Comparison of ENCODE assay signal across 11 cellular contexts in genomic region chr6:33280539-33280938, GRCh38. TPM values are rescaled to one million over a fixed set of nuclear protein-coding genes. Genes with fewer than 3 reads are reported as not detected.
A peak's percentile ranks its signal among the peaks of the same experiment; 100 is the strongest.
DNase-seq lines count a peak whose midpoint lies in the region; ATAC-seq and TF ChIP-seq lines count a peak whose summit lies in the region.
"Had no signal": no experiment of that assay in that cellular context is flagged by ENCODE, and none has a peak within 500 bp of the region (broad histone marks: within the 10 kb centered on the region; RNA-seq: fewer than 3 reads in every experiment).

No MANE protein-coding gene starts in this region.

- H4K91ac ChIP-seq in neuronal stem cell (ENCODE audit: low read depth, low read length, poor library complexity): no peak overlapping the region

- H3K79me1 ChIP-seq in neuronal stem cell (ENCODE audit: low read depth, low read length): peaks cover 2% of the 10 kb centered on the region

- H3K27me3 ChIP-seq in CD4-positive, CD25-positive, alpha-beta regulatory T cell (ENCODE audit: control insufficient read depth, insufficient read depth, low read length): no peaks in the 10 kb centered on the region
- H3K27me3 ChIP-seq in HCT116 (ENCODE audit: insufficient read depth, low read length) (no peaks in the 10 kb centered on the region), neuronal stem cell (ENCODE audit: control insufficient read depth in 3 of 3, insufficient read depth in 3 of 3, low read depth in 1 of 3, low read length in 3 of 3) (no peaks in the 10 kb centered on the region)
- H3K27me3 ChIP-seq: testis had no signal

- H2AK5ac ChIP-seq in neuronal stem cell (ENCODE audit: low read depth, low read length): no peak overlapping the region

- H3K36me3 ChIP-seq in CD4-positive, CD25-positive, alpha-beta regulatory T cell (ENCODE audit: control insufficient read depth, insufficient read depth, low read length): peaks cover 40% of the 10 kb centered on the region
- H3K36me3 ChIP-seq in HCT116 (ENCODE audit: control insufficient read depth in 1 of 2, insufficient read depth in 2 of 2, low read length in 2 of 2): peaks cover 22 to 43% of the 10 kb centered on the region in 2 experiments; a peak in 3 of 4 replicates
- H3K36me3 ChIP-seq in neuronal stem cell (replicated peaks in 1 of 2; ENCODE audit: control insufficient read depth in 2 of 2, insufficient read depth in 2 of 2, low read length in 2 of 2): peaks cover 33 to 74% of the 10 kb centered on the region in 2 donors

- POLR2A ChIA-PET in HCT116 (lab: Charles Lee) (no interaction called here), GM10248 (lab: Yijun Ruan, JAX) (interaction anchor here (0.8 to 1.0 kb wide), 2 partner anchors 8 to 9 kb away, joined by 3 to 7 read pairs; partner anchors contain the start of genes PFDN6, RPS18, VPS52 and WDR46)

- no peak overlapping the region for H3K27ac ChIP-seq in CD4-positive, CD25-positive, alpha-beta regulatory T cell (ENCODE audit: insufficient read depth, low read length, poor library complexity, severe bottlenecking)
- H3K27ac ChIP-seq in HCT116 (ENCODE audit: low read depth, low read length): peak overlapping the region; percentile 82
- H3K27ac ChIP-seq in neuronal stem cell (replicated peaks; ENCODE audit: low read length): no peak overlapping the region
- H3K27ac ChIP-seq: testis had no signal

- CTCF ChIA-PET in HCT116 (lab: Charles Lee): no interaction called here
- CTCF ChIA-PET in GM10248 (lab: Yijun Ruan, JAX): interaction anchor here (0.8 to 1.6 kb wide), 3 partner anchors 9 to 21 kb away, joined by 3 read pairs; partner anchors contain the start of genes PFDN6, RGL2 and WDR46

- no peak overlapping the region for H2BK12ac ChIP-seq in neuronal stem cell (ENCODE audit: low read length)

- TF ChIP-seq POLR2A in HCT116 (IDR thresholded peaks at IDR 0.05; ENCODE audit: borderline replicate concordance, extremely low read depth, insufficient read depth, insufficient read length): no peak

- no CpG with 5 or more reads among the region's 6 CpGs for WGBS in neuronal stem cell (ENCODE audit: extremely low coverage in 2 of 2, insufficient read length in 2 of 2, insufficient replicate concordance in 1 of 2), 2 donors

- DNase-seq in CD4-positive, CD25-positive, alpha-beta regulatory T cell: no peak
- DNase-seq in HCT116 (ENCODE audit: low read depth, low spot score): no peak
- DNase-seq in activated naive CD8-positive, alpha-beta T cell treated with anti-CD3 and anti-CD28 coated beads, Interleukin-2, amount 50 U/mL, for 24 hours: no peak
- no peak for DNase-seq in neuronal stem cell (ENCODE audit: low spot score)
- DNase-seq in GM10248 (ENCODE audit: extremely low spot score): no peak
- no peak for DNase-seq in KBM-7
- no peak for DNase-seq in NCI-H2107 treated with DMSO at 0.1 percent for 48 hours (lab: John Stamatoyannopoulos, UW; ENCODE audit: unreplicated experiment)
- DNase-seq: C1 segment of cervical spinal cord, right cardiac atrium, testis had no signal

- no peak overlapping the region for H3K4me3 ChIP-seq in CD4-positive, CD25-positive, alpha-beta regulatory T cell (ENCODE audit: low read depth, low read length)
- H3K4me3 ChIP-seq in HCT116 (replicated peaks in 1 of 2; ENCODE audit: low read depth in 1 of 2, low read length in 2 of 2) (no peak overlapping the region), neuronal stem cell (ENCODE audit: low read length in 2 of 2) (no peak overlapping the region)
- H3K4me3 ChIP-seq: testis had no signal

- H2BK120ac ChIP-seq in neuronal stem cell (ENCODE audit: low read depth, low read length): no peak overlapping the region

- H2AFZ ChIP-seq in HCT116 (ENCODE audit: low read depth, low read length, poor library complexity, severe bottlenecking): no peak overlapping the region
- H2AFZ ChIP-seq in neuronal stem cell (ENCODE audit: low read length): no peak overlapping the region

- peak overlapping the region; percentile 30; the same call in 1 of the 2 replicates for H3K4me2 ChIP-seq in HCT116 (ENCODE audit: low read length)
- no peak overlapping the region for H3K4me2 ChIP-seq in neuronal stem cell (ENCODE audit: insufficient read depth, low read length, poor library complexity, severe bottlenecking)
- H3K4me2 ChIP-seq: SK-N-SH had no signal

- in situ Hi-C loops in KBM-7 (cut with MboI; ENCODE audit: low pct_unique_long_range_greater_than_20kb, low sequenced_read_pairs): no loop called here

- TF ChIP-seq CTCF in HCT116 (IDR thresholded peaks at IDR 0.05 in 2 of 3, conservative IDR thresholded peaks at IDR 0.05 in 1 of 3; ENCODE audit: borderline replicate concordance in 1 of 3, insufficient read depth in 1 of 3, low read depth in 2 of 3, low read length in 2 of 3): no peak
- TF ChIP-seq CTCF in GM10248 (IDR thresholded peaks at IDR 0.05; ENCODE audit: control extremely low read depth, extremely low read depth, low read depth, missing control alignments): no peak

- peak overlapping the region in 1 of 4 donors; percentile 94 for H3K4me3 Mint-ChIP-seq in CD4-positive, CD25-positive, alpha-beta regulatory T cell
- H3K4me3 Mint-ChIP-seq in activated naive CD8-positive, alpha-beta T cell treated with anti-CD3 and anti-CD28 coated beads, Interleukin-2, amount 50 U/mL, for 24 hours: no peak overlapping the region

- ATAC-seq in CD4-positive, CD25-positive, alpha-beta regulatory T cell (ENCODE audit: low read depth in 2 of 2): no peak
- ATAC-seq in HCT116: no peak
- ATAC-seq in activated naive CD8-positive, alpha-beta T cell treated with anti-CD3 and anti-CD28 coated beads, Interleukin-2, amount 50 U/mL, for 24 hours: no peak
- ATAC-seq: right cardiac atrium had no signal

- H3K9me2 ChIP-seq in HCT116 (ENCODE audit: insufficient read depth): no peaks in the 10 kb centered on the region
- H3K9me2 ChIP-seq: SK-N-SH had no signal

- no peak for TF ChIP-seq RAD21 in HCT116 (IDR thresholded peaks at IDR 0.05; ENCODE audit: low read depth)

- peak overlapping the region; percentile 82 for H2BK5ac ChIP-seq in neuronal stem cell (ENCODE audit: low read length)

- H3K18ac ChIP-seq in neuronal stem cell (ENCODE audit: low read length): no peak overlapping the region

- no peak overlapping the region for H3K4ac ChIP-seq in neuronal stem cell (ENCODE audit: low read length)

- intact Hi-C loops in HCT116 (cut with micrococcal nuclease): loop anchor here (1.0 kb wide), 1 partner anchor 127 kb away; no protein-coding TSS in a partner anchor

- H3K9me3 ChIP-seq in CD4-positive, CD25-positive, alpha-beta regulatory T cell (ENCODE audit: control insufficient read depth in 2 of 2, low read length in 2 of 2): no peaks in the 10 kb centered on the region
- H3K9me3 ChIP-seq in HCT116 (ENCODE audit: control insufficient read depth in 1 of 2, insufficient read depth in 1 of 2, low read depth in 1 of 2, low read length in 2 of 2) (no peaks in the 10 kb centered on the region), neuronal stem cell (replicated peaks in 1 of 2; ENCODE audit: control insufficient read depth in 2 of 2, insufficient read depth in 1 of 2, low read depth in 1 of 2, low read length in 2 of 2) (no peaks in the 10 kb centered on the region)
- H3K9me3 ChIP-seq: SK-N-SH, testis had no signal

- no peaks in the 10 kb centered on the region for H3K9me3 Mint-ChIP-seq in CD4-positive, CD25-positive, alpha-beta regulatory T cell
- H3K9me3 Mint-ChIP-seq in activated naive CD8-positive, alpha-beta T cell treated with anti-CD3 and anti-CD28 coated beads, Interleukin-2, amount 50 U/mL, for 24 hours: no peaks in the 10 kb centered on the region

- H3K36me3 Mint-ChIP-seq in CD4-positive, CD25-positive, alpha-beta regulatory T cell: peaks cover 7% of the 10 kb centered on the region
- peaks cover 28% of the 10 kb centered on the region for H3K36me3 Mint-ChIP-seq in activated naive CD8-positive, alpha-beta T cell treated with anti-CD3 and anti-CD28 coated beads, Interleukin-2, amount 50 U/mL, for 24 hours (ENCODE audit: low read depth)

- peaks cover 0 to 44% (median 11%) of the 10 kb centered on the region in 4 donors for H3K4me1 Mint-ChIP-seq in CD4-positive, CD25-positive, alpha-beta regulatory T cell
- H3K4me1 Mint-ChIP-seq in activated naive CD8-positive, alpha-beta T cell treated with anti-CD3 and anti-CD28 coated beads, Interleukin-2, amount 50 U/mL, for 24 hours: peaks cover 26% of the 10 kb centered on the region

- H3K79me2 ChIP-seq in HCT116 (ENCODE audit: insufficient read depth, low read length): peaks cover 10% of the 10 kb centered on the region

- peak overlapping the region; percentile 36 for H3K9ac ChIP-seq in HCT116 (ENCODE audit: low read length)
- H3K9ac ChIP-seq in neuronal stem cell (ENCODE audit: low read depth, low read length, poor library complexity): no peak overlapping the region
- H3K9ac ChIP-seq: SK-N-SH had no signal

- RAD21 ChIA-PET in HCT116 (lab: Charles Lee; ENCODE audit: low non-redundant PET in 1 of 2, low total read pairs in 2 of 2, uncharacterized antibody in 2 of 2, unreplicated experiment in 2 of 2): no interaction called here

- H3K4me1 ChIP-seq in CD4-positive, CD25-positive, alpha-beta regulatory T cell (ENCODE audit: control insufficient read depth, insufficient read depth, low read length, poor library complexity, severe bottlenecking): peaks cover 42% of the 10 kb centered on the region
- H3K4me1 ChIP-seq in HCT116 (ENCODE audit: control insufficient read depth in 1 of 2, insufficient read depth in 2 of 2, low read length in 2 of 2): peaks cover 22 to 40% of the 10 kb centered on the region in 2 experiments
- peaks cover 7 to 8% of the 10 kb centered on the region in 2 donors for H3K4me1 ChIP-seq in neuronal stem cell (ENCODE audit: control insufficient read depth in 2 of 2, insufficient read depth in 1 of 2, low read depth in 1 of 2, low read length in 2 of 2)

- peak overlapping the region in 2 of 3 donors; percentile 77 to 82 for H3K27ac Mint-ChIP-seq in CD4-positive, CD25-positive, alpha-beta regulatory T cell
- H3K27ac Mint-ChIP-seq in activated naive CD8-positive, alpha-beta T cell treated with anti-CD3 and anti-CD28 coated beads, Interleukin-2, amount 50 U/mL, for 24 hours: peak overlapping the region; percentile 18

- no peaks in the 10 kb centered on the region for H3K27me3 Mint-ChIP-seq in CD4-positive, CD25-positive, alpha-beta regulatory T cell
- no peaks in the 10 kb centered on the region for H3K27me3 Mint-ChIP-seq in activated naive CD8-positive, alpha-beta T cell treated with anti-CD3 and anti-CD28 coated beads, Interleukin-2, amount 50 U/mL, for 24 hours

- no peak overlapping the region for H4K8ac ChIP-seq in neuronal stem cell (ENCODE audit: low read depth, low read length)

- peak overlapping the region; percentile 73 for H3K23ac ChIP-seq in neuronal stem cell (ENCODE audit: low read depth, low read length, poor library complexity)

- H2BK15ac ChIP-seq in neuronal stem cell (ENCODE audit: low read length): no peak overlapping the region

- no peak overlapping the region for H3K14ac ChIP-seq in neuronal stem cell (ENCODE audit: low read length)

- BruUV-seq in HCT116 (replicated peaks; lab: Mats Ljungman, UMichigan): no TSS peak

- peaks cover 3% of the 10 kb centered on the region; the same call in 1 of the 2 replicates for H4K20me1 ChIP-seq in HCT116 (ENCODE audit: insufficient read depth)

RNA-seq across cellular contexts. Expression of gene B3GALT4, which starts 3.6 kb away (rescaled TPM):
- total RNA-seq in CD4-positive, CD25-positive, alpha-beta regulatory T cell: 17.5 TPM
- polyA plus RNA-seq in CD4-positive, CD25-positive, alpha-beta regulatory T cell: 10 to 100 TPM; 27.5 to 35.9 (median 31.2) TPM
- 1.9 TPM for total RNA-seq in HCT116 (2021; ENCODE audit: unreplicated experiment)
- 0.52 and 1.3 TPM in 2 replicates for polyA plus RNA-seq in HCT116 (2012)
- 1.3 TPM for polyA plus RNA-seq in neuronal stem cell (2013, experiment 1 of 2)
- 1.4 TPM for polyA plus RNA-seq in neuronal stem cell (2013, experiment 2 of 2)

RNA-seq across cellular contexts. Expression of gene WDR46, which starts 8.5 kb away (rescaled TPM):
- 31.5 TPM for total RNA-seq in CD4-positive, CD25-positive, alpha-beta regulatory T cell
- 10 to 100 TPM; 50.6 to 54.0 (median 52.0) TPM for polyA plus RNA-seq in CD4-positive, CD25-positive, alpha-beta regulatory T cell
- 90.6 TPM for total RNA-seq in HCT116 (2021; ENCODE audit: unreplicated experiment)
- polyA plus RNA-seq in HCT116 (2012): 60.4 and 68.7 TPM in 2 replicates
- 31.2 TPM for polyA plus RNA-seq in neuronal stem cell (2013, experiment 1 of 2)
- polyA plus RNA-seq in neuronal stem cell (2013, experiment 2 of 2): 30.9 TPM

RNA-seq across cellular contexts. Expression of gene RPS18, which starts 8.7 kb away (rescaled TPM):
- total RNA-seq in CD4-positive, CD25-positive, alpha-beta regulatory T cell: 2,198 TPM
- polyA plus RNA-seq in CD4-positive, CD25-positive, alpha-beta regulatory T cell: over 10,000 TPM in 1 of 4 donors, 1,000 to 10,000 TPM in 3; 7,008 to 10,525 (median 8,528) TPM
- 4,062 TPM for total RNA-seq in HCT116 (2021; ENCODE audit: unreplicated experiment)
- polyA plus RNA-seq in HCT116 (2012): 10,667 and 12,933 TPM in 2 replicates
- 7,654 TPM for polyA plus RNA-seq in neuronal stem cell (2013, experiment 1 of 2)
- polyA plus RNA-seq in neuronal stem cell (2013, experiment 2 of 2): 7,710 TPM

RNA-seq across cellular contexts. Expression of gene PFDN6, which starts 8.9 kb away (rescaled TPM):
- 20.0 TPM for total RNA-seq in CD4-positive, CD25-positive, alpha-beta regulatory T cell
- 10 to 100 TPM; 33.7 to 47.0 (median 38.4) TPM for polyA plus RNA-seq in CD4-positive, CD25-positive, alpha-beta regulatory T cell
- total RNA-seq in HCT116 (2021; ENCODE audit: unreplicated experiment): 90.5 TPM
- polyA plus RNA-seq in HCT116 (2012): 60.4 and 84.0 TPM in 2 replicates
- polyA plus RNA-seq in neuronal stem cell (2013, experiment 1 of 2): 63.9 TPM
- polyA plus RNA-seq in neuronal stem cell (2013, experiment 2 of 2): 63.8 TPM

RNA-seq across cellular contexts. Expression of gene VPS52, which starts 8.9 kb away (rescaled TPM):
- total RNA-seq in CD4-positive, CD25-positive, alpha-beta regulatory T cell: 70.6 TPM
- 10 to 100 TPM; 12.4 to 17.4 (median 15.0) TPM for polyA plus RNA-seq in CD4-positive, CD25-positive, alpha-beta regulatory T cell
- 58.2 TPM for total RNA-seq in HCT116 (2021; ENCODE audit: unreplicated experiment)
- 46.5 and 55.7 TPM in 2 replicates for polyA plus RNA-seq in HCT116 (2012)
- polyA plus RNA-seq in neuronal stem cell (2013, experiment 1 of 2): 41.1 TPM
- polyA plus RNA-seq in neuronal stem cell (2013, experiment 2 of 2): 41.5 TPM
